9 cellular contexts compared by ENCODE assay signal in genomic region chr19:3034194-3034844, GRCh38. TPM values are rescaled to one million over a fixed set of nuclear protein-coding genes. Genes with fewer than 3 reads are reported as not detected.
DNase-seq lines count a peak whose midpoint lies in the region; ATAC-seq and TF ChIP-seq lines count a peak whose summit lies in the region.
"Had no signal": no experiment of that assay in that cellular context is flagged by ENCODE, and none has a peak within 500 bp of the region (broad histone marks: within the 10 kb centered on the region; RNA-seq: fewer than 3 reads in every experiment).

No MANE protein-coding gene starts in this region.

- H3K4me3 ChIP-seq in left lung (peak overlapping the region in 1 of 2 donors; percentile 51), suprapubic skin (peak overlapping the region; percentile 54)
- H3K4me3 ChIP-seq: lung had no signal

- H3K36me3 Mint-ChIP-seq in T-helper 1 cell treated with Interleukin-12 subunit alpha and Interleukin-12 subunit beta and Interleukin-4 antibody, amounts not matched to agents 30 μg/mL and 1 μg/mL, for 36 hours (ENCODE audit: low read depth) = no peaks in the 10 kb centered on the region
- H3K36me3 Mint-ChIP-seq in activated naive CD8-positive, alpha-beta T cell treated with anti-CD3 and anti-CD28 coated beads, Interleukin-2, amount 10 ng/mL, durations not matched to agents 7 days and 5 days = no peaks in the 10 kb centered on the region

- H3K4me1 ChIP-seq in left lung (peaks cover 8 to 21% of the 10 kb centered on the region in 2 donors), suprapubic skin (peaks cover 30% of the 10 kb centered on the region)

- no peak for TF ChIP-seq POLR2A in suprapubic skin (IDR thresholded peaks at IDR 0.05)

- H3K9me3 ChIP-seq in left lung (no peaks in the 10 kb centered on the region), suprapubic skin (no peaks in the 10 kb centered on the region)

- H3K4me3 Mint-ChIP-seq in T-helper 1 cell treated with Interleukin-12 subunit alpha and Interleukin-12 subunit beta and Interleukin-4 antibody, amounts not matched to agents 30 μg/mL and 1 μg/mL, for 36 hours = peak overlapping the region; percentile 87
- peak overlapping the region; percentile 83 for H3K4me3 Mint-ChIP-seq in activated naive CD8-positive, alpha-beta T cell treated with anti-CD3 and anti-CD28 coated beads, Interleukin-2, amount 10 ng/mL, durations not matched to agents 7 days and 5 days

- peaks cover 45% of the 10 kb centered on the region for H3K27me3 Mint-ChIP-seq in T-helper 1 cell treated with Interleukin-12 subunit alpha and Interleukin-12 subunit beta and Interleukin-4 antibody, amounts not matched to agents 30 μg/mL and 1 μg/mL, for 36 hours (ENCODE audit: low read depth)
- H3K27me3 Mint-ChIP-seq in activated naive CD8-positive, alpha-beta T cell treated with anti-CD3 and anti-CD28 coated beads, Interleukin-2, amount 10 ng/mL, durations not matched to agents 7 days and 5 days = peaks cover 51% of the 10 kb centered on the region

- POLR2A ChIA-PET in activated naive CD8-positive, alpha-beta T cell treated with anti-CD3 and anti-CD28 coated beads, Interleukin-2, amount 10 ng/mL, durations not matched to agents 7 days and 5 days (lab: Charles Lee) = interaction anchor here (3.9 kb wide), 1 partner anchor 27 kb away, joined by 49 read pairs; the partner anchor contains the start of gene TLE5

- H3K36me3 ChIP-seq in left lung (no peaks in the 10 kb centered on the region), suprapubic skin (no peaks in the 10 kb centered on the region)

- DNase-seq in T-helper 1 cell = no peak
- DNase-seq in activated naive CD8-positive, alpha-beta T cell treated with anti-CD3 and anti-CD28 coated beads, Interleukin-2, amount 10 ng/mL, durations not matched to agents 7 days and 5 days = no peak
- no peak for DNase-seq in left lung
- DNase-seq in suprapubic skin (ENCODE audit: low spot score in 2 of 2) = no peak
- no peak for DNase-seq in dermis blood vessel endothelial cell
- DNase-seq in NCI-H2171 (lab: John Stamatoyannopoulos, UW) = no peak
- no peak for DNase-seq in sciatic nerve (ENCODE audit: low spot score)

- H3K27ac ChIP-seq in left lung (peak overlapping the region; percentile 81 to 90), suprapubic skin (peak overlapping the region; percentile 80)

- peak overlapping the region; percentile 21 for H3K27ac Mint-ChIP-seq in T-helper 1 cell treated with Interleukin-12 subunit alpha and Interleukin-12 subunit beta and Interleukin-4 antibody, amounts not matched to agents 30 μg/mL and 1 μg/mL, for 36 hours
- peak overlapping the region; percentile 96 for H3K27ac Mint-ChIP-seq in activated naive CD8-positive, alpha-beta T cell treated with anti-CD3 and anti-CD28 coated beads, Interleukin-2, amount 10 ng/mL, durations not matched to agents 7 days and 5 days

- H3K4me1 Mint-ChIP-seq in T-helper 1 cell treated with Interleukin-12 subunit alpha and Interleukin-12 subunit beta and Interleukin-4 antibody, amounts not matched to agents 30 μg/mL and 1 μg/mL, for 36 hours (ENCODE audit: low read depth) = peaks cover 19% of the 10 kb centered on the region
- H3K4me1 Mint-ChIP-seq in activated naive CD8-positive, alpha-beta T cell treated with anti-CD3 and anti-CD28 coated beads, Interleukin-2, amount 10 ng/mL, durations not matched to agents 7 days and 5 days = peaks cover 16% of the 10 kb centered on the region

- no peak for TF ChIP-seq EP300 in suprapubic skin (IDR thresholded peaks at IDR 0.05)

- TF ChIP-seq CTCF in left lung (IDR thresholded peaks at IDR 0.05) (no peak), suprapubic skin (IDR thresholded peaks at IDR 0.05) (no peak)

- H3K9me3 Mint-ChIP-seq in T-helper 1 cell treated with Interleukin-12 subunit alpha and Interleukin-12 subunit beta and Interleukin-4 antibody, amounts not matched to agents 30 μg/mL and 1 μg/mL, for 36 hours = no peaks in the 10 kb centered on the region
- no peaks in the 10 kb centered on the region for H3K9me3 Mint-ChIP-seq in activated naive CD8-positive, alpha-beta T cell treated with anti-CD3 and anti-CD28 coated beads, Interleukin-2, amount 10 ng/mL, durations not matched to agents 7 days and 5 days

- WGBS in suprapubic skin = 44% methylated on average over 6 of the region's 6 CpGs

- H3K27me3 ChIP-seq in left lung (peaks cover 0 to 32% of the 10 kb centered on the region in 2 donors), suprapubic skin (no peaks in the 10 kb centered on the region)

- no peak for ATAC-seq in activated naive CD8-positive, alpha-beta T cell treated with anti-CD3 and anti-CD28 coated beads, Interleukin-2, amount 10 ng/mL, durations not matched to agents 7 days and 5 days (ENCODE audit: low read depth)
- ATAC-seq in left lung = no peak
- no peak for ATAC-seq in sciatic nerve

- intact Hi-C loops in left lung (cut with DNase I) (no loop called here), sciatic nerve (cut with DNase I) (loop anchor here (10.0 kb wide), 1 partner anchor 50 kb away; no protein-coding TSS in a partner anchor)

RNA-seq across cellular contexts. Expression of gene TLE2, which starts 5.2 kb away (rescaled TPM):
- total RNA-seq in activated naive CD8-positive, alpha-beta T cell treated with anti-CD3 and anti-CD28 coated beads, Interleukin-2, amount 10 ng/mL, durations not matched to agents 7 days and 5 days = 1 to 10 TPM; 3.9 to 5.0 TPM
- total RNA-seq in left lung (10 to 100 TPM; 35.2 to 70.5 TPM), suprapubic skin (10 to 100 TPM; 18.2 to 35.6 (median 27.3) TPM), dermis blood vessel endothelial cell (21.8 and 25.7 TPM in 2 replicates), sciatic nerve (232 TPM)

RNA-seq across cellular contexts. Expression of gene TLE5, which starts 28.0 kb away (rescaled TPM):
- 100 to 1,000 TPM; 697 to 718 TPM for total RNA-seq in activated naive CD8-positive, alpha-beta T cell treated with anti-CD3 and anti-CD28 coated beads, Interleukin-2, amount 10 ng/mL, durations not matched to agents 7 days and 5 days
- total RNA-seq in left lung (100 to 1,000 TPM; 335 to 409 TPM), suprapubic skin (100 to 1,000 TPM; 339 to 403 (median 382) TPM), dermis blood vessel endothelial cell (81.7 and 147 TPM in 2 replicates), sciatic nerve (708 TPM)

RNA-seq across cellular contexts. Expression of gene TLE6, which starts 57.0 kb away (rescaled TPM):
- 1 to 10 TPM; 4.4 to 5.4 TPM for total RNA-seq in activated naive CD8-positive, alpha-beta T cell treated with anti-CD3 and anti-CD28 coated beads, Interleukin-2, amount 10 ng/mL, durations not matched to agents 7 days and 5 days
- total RNA-seq in left lung (1 to 10 TPM; 3.3 to 6.9 TPM), suprapubic skin (1 to 10 TPM in 2 of 4 donors, under 1 TPM in 1, not detected in 1; 0.23 to 1.4 (median 1.3) TPM), dermis blood vessel endothelial cell (2.0 and 2.7 TPM in 2 replicates), sciatic nerve (4.4 TPM)

RNA-seq across cellular contexts. Expression of gene GNA11, which starts 59.8 kb away (rescaled TPM):
- under 1 TPM; 0.44 to 0.71 TPM for total RNA-seq in activated naive CD8-positive, alpha-beta T cell treated with anti-CD3 and anti-CD28 coated beads, Interleukin-2, amount 10 ng/mL, durations not matched to agents 7 days and 5 days
- total RNA-seq in left lung = 10 to 100 TPM; 57.2 to 59.9 TPM
- total RNA-seq in suprapubic skin = 10 to 100 TPM; 49.9 to 76.2 (median 57.1) TPM
- total RNA-seq in dermis blood vessel endothelial cell = 80.8 and 87.2 TPM in 2 replicates
- 74.0 TPM for total RNA-seq in sciatic nerve
